1 cellular context compared by ENCODE assay signal in genomic region chr19:38869836-38870607, GRCh38.
TF ChIP-seq lines count a peak whose summit lies in the region.

No MANE protein-coding gene starts in this region.

TF ChIP-seq in endothelial cell of umbilical vein, 7 proteins besides CTCF, POLR2A, EP300 and RAD21:
- TF ChIP-seq JUN (IDR thresholded peaks at IDR 0.05; ENCODE audit: borderline replicate concordance, insufficient read depth, insufficient read length, low read depth): no peak
- peak; percentile 36 for TF ChIP-seq MYC (IDR thresholded peaks at IDR 0.05; ENCODE audit: low read depth, low read length)
- no peak for TF ChIP-seq MAX (IDR thresholded peaks at IDR 0.05; ENCODE audit: insufficient read depth, insufficient read length)
- TF ChIP-seq FOS (IDR thresholded peaks at IDR 0.05; ENCODE audit: borderline replicate concordance, insufficient read depth, low read length): no peak
- TF ChIP-seq POLR2AphosphoS5 (IDR thresholded peaks at IDR 0.05; ENCODE audit: insufficient read depth, low read depth, low read length): peak; percentile 48
